ENCODE assay signal across 14 cellular contexts in genomic region chr2:162013514-162014205, GRCh38.
DNase-seq lines count a peak whose midpoint lies in the region; ATAC-seq, FAIRE-seq and TF ChIP-seq lines count a peak whose summit lies in the region.
"Had no signal": no experiment of that assay in that cellular context is flagged by ENCODE, and none has a peak within 500 bp of the region (broad histone marks: within the 10 kb centered on the region; RNA-seq: fewer than 3 reads in every experiment).

No MANE protein-coding gene starts in this region.

- no peak for ATAC-seq in stimulated activated naive CD8-positive, alpha-beta T cell treated with anti-CD3 and anti-CD28 coated beads, Interleukin-15, Interleukin-2, amounts not matched to agents 100 U/mL and 50 U/mL, for 24 hours
- ATAC-seq in activated CD8-positive, alpha-beta T cell treated with anti-CD3 and anti-CD28 coated beads for 36 hours, result peak; percentile 45
- peak; percentile 32 for ATAC-seq in memory B cell (ENCODE audit: low read depth)

- FAIRE-seq in frontal cortex (lab: Jason Lieb, UNC), result no peak

- H3K4me1 Mint-ChIP-seq in stimulated activated naive CD8-positive, alpha-beta T cell treated with anti-CD3 and anti-CD28 coated beads, Interleukin-15, Interleukin-2, amounts not matched to agents 100 ng/mL and 50 ng/mL, for 24 hours (ENCODE audit: low read depth), result peaks cover 52% of the 10 kb centered on the region
- H3K4me1 Mint-ChIP-seq in activated CD8-positive, alpha-beta T cell treated with anti-CD3 and anti-CD28 coated beads for 36 hours (ENCODE audit: low read depth), result peaks cover 67% of the 10 kb centered on the region
- H3K4me1 Mint-ChIP-seq in memory B cell, result peaks cover 14% of the 10 kb centered on the region

- no peaks in the 10 kb centered on the region for H3K27me3 Mint-ChIP-seq in stimulated activated naive CD8-positive, alpha-beta T cell treated with anti-CD3 and anti-CD28 coated beads, Interleukin-15, Interleukin-2, amounts not matched to agents 100 ng/mL and 50 ng/mL, for 24 hours
- no peaks in the 10 kb centered on the region for H3K27me3 Mint-ChIP-seq in activated CD8-positive, alpha-beta T cell treated with anti-CD3 and anti-CD28 coated beads for 36 hours
- peaks cover 3% of the 10 kb centered on the region for H3K27me3 Mint-ChIP-seq in memory B cell
- H3K27me3 Mint-ChIP-seq: brain had no signal

- H3K36me3 Mint-ChIP-seq in stimulated activated naive CD8-positive, alpha-beta T cell treated with anti-CD3 and anti-CD28 coated beads, Interleukin-15, Interleukin-2, amounts not matched to agents 100 ng/mL and 50 ng/mL, for 24 hours (ENCODE audit: low read depth), result peaks cover 21% of the 10 kb centered on the region
- peaks cover 60% of the 10 kb centered on the region for H3K36me3 Mint-ChIP-seq in activated CD8-positive, alpha-beta T cell treated with anti-CD3 and anti-CD28 coated beads for 36 hours (ENCODE audit: low read depth)
- no peaks in the 10 kb centered on the region for H3K36me3 Mint-ChIP-seq in memory B cell
- H3K36me3 Mint-ChIP-seq: brain, IgD-negative memory B cell had no signal

- CTCF ChIA-PET in activated CD8-positive, alpha-beta T cell treated with anti-CD3 and anti-CD28 coated beads for 36 hours (lab: Charles Lee), result interaction anchor here (1.2 to 4.4 kb wide), 7 partner anchors 9 to 66 kb away, joined by 3 to 17 read pairs (median 3); no protein-coding TSS in a partner anchor

- H3K9me3 Mint-ChIP-seq in stimulated activated naive CD8-positive, alpha-beta T cell treated with anti-CD3 and anti-CD28 coated beads, Interleukin-15, Interleukin-2, amounts not matched to agents 100 ng/mL and 50 ng/mL, for 24 hours, result no peaks in the 10 kb centered on the region
- no peaks in the 10 kb centered on the region for H3K9me3 Mint-ChIP-seq in activated CD8-positive, alpha-beta T cell treated with anti-CD3 and anti-CD28 coated beads for 36 hours
- H3K9me3 Mint-ChIP-seq in memory B cell, result no peaks in the 10 kb centered on the region
- H3K9me3 Mint-ChIP-seq: brain, IgD-negative memory B cell had no signal

- H3K4me3 Mint-ChIP-seq in stimulated activated naive CD8-positive, alpha-beta T cell treated with anti-CD3 and anti-CD28 coated beads, Interleukin-15, Interleukin-2, amounts not matched to agents 100 ng/mL and 50 ng/mL, for 24 hours, result peak overlapping the region; percentile 67
- peak overlapping the region; percentile 53 for H3K4me3 Mint-ChIP-seq in activated CD8-positive, alpha-beta T cell treated with anti-CD3 and anti-CD28 coated beads for 36 hours
- peak overlapping the region; percentile 4 for H3K4me3 Mint-ChIP-seq in memory B cell
- H3K4me3 Mint-ChIP-seq: brain had no signal

- intact Hi-C loops in activated CD8-positive, alpha-beta T cell treated with anti-CD3 and anti-CD28 coated beads for 36 hours (cut with micrococcal nuclease), result loop anchor here (5.0 kb wide), 1 partner anchor 44 kb away; no protein-coding TSS in a partner anchor

- no peak for TF ChIP-seq CTCF in activated CD8-positive, alpha-beta T cell treated with anti-CD3 and anti-CD28 coated beads for 36 hours (IDR thresholded peaks at IDR 0.05)

- peak overlapping the region; percentile 93 for H3K27ac Mint-ChIP-seq in stimulated activated naive CD8-positive, alpha-beta T cell treated with anti-CD3 and anti-CD28 coated beads, Interleukin-15, Interleukin-2, amounts not matched to agents 100 ng/mL and 50 ng/mL, for 24 hours
- H3K27ac Mint-ChIP-seq in activated CD8-positive, alpha-beta T cell treated with anti-CD3 and anti-CD28 coated beads for 36 hours, result peak overlapping the region; percentile 89
- H3K27ac Mint-ChIP-seq in memory B cell, result peak overlapping the region; percentile 52

- DNase-seq in stimulated activated naive CD8-positive, alpha-beta T cell treated with anti-CD3 and anti-CD28 coated beads, Interleukin-15, Interleukin-2, amounts not matched to agents 100 U/mL and 50 U/mL, for 24 hours, result no peak
- DNase-seq in activated CD8-positive, alpha-beta T cell treated with anti-CD3 and anti-CD28 coated beads for 36 hours, result no peak
- DNase-seq in memory B cell (ENCODE audit: low spot score in 2 of 2) (no peak), frontal cortex (ENCODE audit: low spot score in 2 of 2) (no peak), NCI-H2107 (lab: John Stamatoyannopoulos, UW) (no peak), superior temporal gyrus (ENCODE audit: extremely low spot score) (no peak)
- no peak for DNase-seq in activated CD4-positive, alpha-beta T cell treated with anti-CD3 and anti-CD28 coated beads, Interleukin-2, amount 50 U/mL, for 48 hours
- DNase-seq: C1 segment of cervical spinal cord; GM23248; occipital lobe; stimulated activated CD4-positive, alpha-beta T cell treated with anti-CD3 and anti-CD28 coated beads, Interleukin-2, amount 100 ng/mL, for 24 hours had no signal

- POLR2A ChIA-PET in activated CD8-positive, alpha-beta T cell treated with anti-CD3 and anti-CD28 coated beads for 36 hours (lab: Charles Lee), result interaction anchor here (0.6 to 1.3 kb wide), 4 partner anchors 18 to 109 kb away, joined by 3 to 4 read pairs (median 3); partner anchors contain the start of gene DPP4

Comparison
In these comparisons a context has a peak if more than half of its experiments do, and no peak if none do; other contexts are left out.
1. H3K4me3 Mint-ChIP-seq: peak in every context shown above with its lines; median percentile 67 in stimulated activated naive CD8-positive, alpha-beta T cell treated with anti-CD3 and anti-CD28 coated beads, Interleukin-15, Interleukin-2, amounts not matched to agents 100 ng/mL and 50 ng/mL, for 24 hours; 53 in activated CD8-positive, alpha-beta T cell treated with anti-CD3 and anti-CD28 coated beads for 36 hours; 4 in memory B cell.